ENCODE assay signal across 11 cellular contexts in the genomic region with DNA sequence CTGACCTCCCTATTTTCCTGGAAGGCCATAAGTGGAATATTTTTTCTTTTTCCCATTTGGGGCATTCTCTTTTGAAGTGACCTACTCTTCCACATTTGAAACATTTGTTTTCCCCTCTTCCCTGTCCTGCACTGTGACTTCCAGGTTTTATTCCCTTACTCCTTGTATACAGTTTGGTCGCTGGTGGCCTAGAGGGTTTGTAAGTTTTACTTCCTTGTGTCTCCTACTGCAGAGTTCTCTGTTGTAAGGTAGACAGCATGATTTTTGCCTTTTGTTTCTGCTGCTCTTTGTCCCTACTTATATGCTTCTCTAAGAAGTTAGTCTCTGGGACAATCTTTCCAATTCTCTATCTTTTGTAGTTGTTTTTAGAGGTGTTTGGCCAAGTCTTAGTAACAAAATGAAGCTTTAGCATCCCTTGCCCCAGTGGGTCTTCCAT. TPM values are rescaled to one million over a fixed set of nuclear protein-coding genes. Genes with fewer than 3 reads are reported as not detected.
DNase-seq lines count a peak whose midpoint lies in the region; ATAC-seq lines count a peak whose summit lies in the region.
"Had no signal": no experiment of that assay in that cellular context is flagged by ENCODE, and none has a peak within 500 bp of the region (broad histone marks: within the 10 kb centered on the region; RNA-seq: fewer than 3 reads in every experiment).

No MANE protein-coding gene starts in this region.

- H3K4me3 ChIP-seq in BLaER1 treated with 17β-estradiol and CSF1 and Interleukin-3, amounts not matched to agents 10 nM and 100 nM: peak overlapping the region; percentile 16 to 98 (median 89); a peak in 17 of 20 replicates
- peak overlapping the region; percentile 2; the same call in 1 of the 2 replicates for H3K4me3 ChIP-seq in HAP-1

- no peak for DNase-seq in HAP-1 (ENCODE audit: low spot score in 2 of 2)
- no peak for DNase-seq in activated CD4-positive, alpha-beta memory T cell treated with anti-CD3 and anti-CD28 coated beads, Interleukin-2, amount 10 ng/mL, durations not matched to agents 7 days and 5 days
- DNase-seq in memory B cell (ENCODE audit: low spot score in 2 of 2): no peak
- no peak for DNase-seq in stimulated activated CD4-positive, alpha-beta T cell treated with anti-CD3 and anti-CD28 coated beads, Interleukin-4, amount 100 ng/mL, for 4 hours
- DNase-seq in iPS-NIHi11 (ENCODE audit: low spot score): no peak
- DNase-seq: DMS79 treated with DMSO at 0.1 percent for 48 hours; effector CD4-positive, alpha-beta T cell; occipital lobe had no signal

- H3K9me3 ChIP-seq in BLaER1 treated with 17β-estradiol and CSF1 and Interleukin-3, amounts not matched to agents 10 nM and 100 nM (replicated peaks in 1 of 11): peaks cover 65 to 85% (median 72%) of the 10 kb centered on the region in 11 experiments
- H3K9me3 ChIP-seq in HAP-1: peaks cover 13% of the 10 kb centered on the region

- peak overlapping the region; percentile 3 for H3K27ac Mint-ChIP-seq in activated CD4-positive, alpha-beta memory T cell treated with anti-CD3 and anti-CD28 coated beads, Interleukin-2, amount 10 ng/mL, durations not matched to agents 7 days and 5 days
- peak overlapping the region; percentile 75 for H3K27ac Mint-ChIP-seq in memory B cell

- POLR2A ChIA-PET in activated CD4-positive, alpha-beta memory T cell treated with anti-CD3 and anti-CD28 coated beads, Interleukin-2, amount 10 ng/mL, durations not matched to agents 7 days and 5 days (lab: Charles Lee): interaction anchor here (2.1 kb wide), 1 partner anchor 9 kb away, joined by 8 read pairs; a partner anchor contains a TSS

- H3K4me1 Mint-ChIP-seq in activated CD4-positive, alpha-beta memory T cell treated with anti-CD3 and anti-CD28 coated beads, Interleukin-2, amount 10 ng/mL, durations not matched to agents 7 days and 5 days: peaks cover 85% of the 10 kb centered on the region
- peaks cover 43% of the 10 kb centered on the region for H3K4me1 Mint-ChIP-seq in memory B cell

- peak overlapping the region; percentile 23 for H3K4me3 Mint-ChIP-seq in activated CD4-positive, alpha-beta memory T cell treated with anti-CD3 and anti-CD28 coated beads, Interleukin-2, amount 10 ng/mL, durations not matched to agents 7 days and 5 days
- H3K4me3 Mint-ChIP-seq in memory B cell: peak overlapping the region; percentile 16

- H3K27me3 Mint-ChIP-seq in activated CD4-positive, alpha-beta memory T cell treated with anti-CD3 and anti-CD28 coated beads, Interleukin-2, amount 10 ng/mL, durations not matched to agents 7 days and 5 days: no peaks in the 10 kb centered on the region
- H3K27me3 Mint-ChIP-seq in memory B cell: no peaks in the 10 kb centered on the region

- peaks cover 100% of the 10 kb centered on the region in 11 experiments for H3K36me3 ChIP-seq in BLaER1 treated with 17β-estradiol and CSF1 and Interleukin-3, amounts not matched to agents 10 nM and 100 nM
- H3K36me3 ChIP-seq in HAP-1 (replicated peaks): peaks cover 100% of the 10 kb centered on the region

- H3K4me2 ChIP-seq in BLaER1 treated with 17β-estradiol and CSF1 and Interleukin-3, amounts not matched to agents 10 nM and 100 nM: peak overlapping the region in 10 of 11 experiments; percentile 18 to 92 (median 86); a peak in 16 of 22 replicates

- ATAC-seq in memory B cell (ENCODE audit: low read depth): no peak
- no peak for ATAC-seq in GM21529 (IDR thresholded peaks at IDR 0.05; ENCODE audit: unreplicated experiment)
- ATAC-seq in GM21360 (IDR thresholded peaks at IDR 0.05; ENCODE audit: unreplicated experiment): no peak

- H3K9me3 Mint-ChIP-seq in activated CD4-positive, alpha-beta memory T cell treated with anti-CD3 and anti-CD28 coated beads, Interleukin-2, amount 10 ng/mL, durations not matched to agents 7 days and 5 days: peaks cover 56% of the 10 kb centered on the region
- H3K9me3 Mint-ChIP-seq in memory B cell: peaks cover 28% of the 10 kb centered on the region

- in situ Hi-C loops in HAP-1 (cut with MboI; ENCODE audit: low sequenced_read_pairs): no loop called here

- H4K20me1 ChIP-seq in BLaER1 treated with 17β-estradiol and CSF1 and Interleukin-3, amounts not matched to agents 10 nM and 100 nM: peaks cover 97 to 100% (median 100%) of the 10 kb centered on the region in 11 experiments

- H3K4me1 ChIP-seq in BLaER1 treated with 17β-estradiol and CSF1 and Interleukin-3, amounts not matched to agents 10 nM and 100 nM: peaks cover 24 to 68% (median 51%) of the 10 kb centered on the region in 10 experiments; a peak in 19 of 20 replicates
- peaks cover 44% of the 10 kb centered on the region for H3K4me1 ChIP-seq in HAP-1

- no peaks in the 10 kb centered on the region; a peak in 1 of 22 replicates for H3K27me3 ChIP-seq in BLaER1 treated with 17β-estradiol and CSF1 and Interleukin-3, amounts not matched to agents 10 nM and 100 nM
- no peaks in the 10 kb centered on the region for H3K27me3 ChIP-seq in HAP-1 (ENCODE audit: low read depth)

- peaks cover 100% of the 10 kb centered on the region for H3K36me3 Mint-ChIP-seq in activated CD4-positive, alpha-beta memory T cell treated with anti-CD3 and anti-CD28 coated beads, Interleukin-2, amount 10 ng/mL, durations not matched to agents 7 days and 5 days (ENCODE audit: low read depth)
- H3K36me3 Mint-ChIP-seq in memory B cell: peaks cover 95% of the 10 kb centered on the region

- H3K27ac ChIP-seq in BLaER1 treated with 17β-estradiol and CSF1 and Interleukin-3, amounts not matched to agents 10 nM and 100 nM: peak overlapping the region in 2 of 11 experiments; percentile 12 to 36; a peak in 2 of 22 replicates

- CTCF ChIA-PET in activated CD4-positive, alpha-beta memory T cell treated with anti-CD3 and anti-CD28 coated beads, Interleukin-2, amount 10 ng/mL, durations not matched to agents 7 days and 5 days (lab: Charles Lee): no interaction called here

- H3K9ac ChIP-seq in BLaER1 treated with 17β-estradiol and CSF1 and Interleukin-3, amounts not matched to agents 10 nM and 100 nM: peak overlapping the region in 2 of 11 experiments; percentile 3 to 22; a peak in 3 of 22 replicates

RNA-seq across cellular contexts. Expression of a gene that starts 7.4 kb away (rescaled TPM):
- total RNA-seq in activated CD4-positive, alpha-beta memory T cell treated with anti-CD3 and anti-CD28 coated beads, Interleukin-2, amount 10 ng/mL, durations not matched to agents 7 days and 5 days: 10 to 100 TPM; 88.7 to 89.5 TPM
